Comparison of ENCODE assay signal across 15 cellular contexts in the genomic region with DNA sequence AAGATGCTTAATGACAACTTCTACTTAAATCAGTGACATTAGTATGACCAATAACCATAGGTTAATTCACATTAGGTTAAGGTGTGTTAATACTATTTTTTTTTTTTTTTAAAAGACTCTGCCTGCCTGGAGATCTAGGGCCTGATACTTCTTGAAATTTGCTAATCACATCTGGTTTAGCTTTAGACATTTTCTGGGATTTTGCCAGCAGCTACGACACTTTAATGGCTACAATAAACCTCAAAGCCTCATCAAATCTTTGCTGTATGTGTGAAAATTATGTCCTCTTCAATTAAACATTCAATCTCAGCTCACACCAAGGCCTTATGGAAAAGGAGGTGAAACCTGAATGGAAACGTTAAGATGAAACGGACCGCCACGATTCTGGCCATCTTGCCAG.
DNase-seq lines count a peak whose midpoint lies in the region; ATAC-seq, FAIRE-seq and TF ChIP-seq lines count a peak whose summit lies in the region.
"Had no signal": no experiment of that assay in that cellular context is flagged by ENCODE, and none has a peak within 500 bp of the region (broad histone marks: within the 10 kb centered on the region; RNA-seq: fewer than 3 reads in every experiment).

No MANE protein-coding gene starts in this region.

- FAIRE-seq in A549 (lab: Jason Lieb, UNC): peak; percentile 51
- FAIRE-seq: GM12892, GM19239, H1 had no signal

- TF ChIP-seq POLR2A in A549 (IDR thresholded peaks at IDR 0.05; ENCODE audit: low read length) (no peak), gastroesophageal sphincter (IDR thresholded peaks at IDR 0.05) (no peak)

- CTCF ChIA-PET in A549 (lab: Yijun Ruan, JAX): interaction anchor here (0.9 to 1.2 kb wide), 5 partner anchors 8 to 97 kb away, joined by 3 to 4 read pairs (median 3); no protein-coding TSS in a partner anchor

- TF ChIP-seq CTCF in A549 (IDR thresholded peaks at IDR 0.05) (no peak), gastroesophageal sphincter (IDR thresholded peaks at IDR 0.05) (no peak), GM13977 (IDR thresholded peaks at IDR 0.05; ENCODE audit: extremely low read depth, insufficient read depth, missing control alignments) (no peak)

- TF ChIP-seq RAD21 in A549 (conservative IDR thresholded peaks at IDR 0.05 in 1 of 2, IDR thresholded peaks at IDR 0.05 in 1 of 2): no peak

- H3K36me3 ChIP-seq in gastroesophageal sphincter: no peaks in the 10 kb centered on the region
- no peaks in the 10 kb centered on the region for H3K36me3 ChIP-seq in stomach smooth muscle (ENCODE audit: control insufficient read depth in 2 of 2, insufficient read depth in 2 of 2, low read length in 2 of 2)
- H3K36me3 ChIP-seq: BE2C, HAP-1 had no signal

- no peak overlapping the region for H3K4me3 Mint-ChIP-seq in activated T-helper 2 cell treated with anti-CD3 and anti-CD28 coated beads, Interferon-gamma antibody, Interleukin-2, Interleukin-4, amounts not matched to agents 10 μg/mL and 5 μg/mL and 100 μg/mL, durations not matched to agents 14 hours and 24 hours and 36 hours (ENCODE audit: low read depth)

- POLR2A ChIA-PET in A549 (lab: Yijun Ruan, JAX): no interaction called here

- H3K9ac ChIP-seq in stomach smooth muscle (ENCODE audit: low read length in 2 of 2): peak overlapping the region in 1 of 2 donors; percentile 31

- H3K9me3 ChIP-seq in A549: no peaks in the 10 kb centered on the region
- no peaks in the 10 kb centered on the region for H3K9me3 ChIP-seq in gastroesophageal sphincter
- no peaks in the 10 kb centered on the region for H3K9me3 ChIP-seq in stomach smooth muscle (ENCODE audit: control insufficient read depth in 2 of 2, low read length in 2 of 2)
- H3K9me3 ChIP-seq: BE2C, HAP-1 had no signal

- H3K36me3 Mint-ChIP-seq in activated T-helper 2 cell treated with anti-CD3 and anti-CD28 coated beads, Interferon-gamma antibody, Interleukin-2, Interleukin-4, amounts not matched to agents 10 μg/mL and 5 μg/mL and 100 μg/mL, durations not matched to agents 14 hours and 24 hours and 36 hours (ENCODE audit: low read depth): no peaks in the 10 kb centered on the region
- H3K36me3 Mint-ChIP-seq: CD4-positive, alpha-beta memory T cell had no signal

- no peak overlapping the region for H3K4me2 ChIP-seq in A549

- H3K27ac ChIP-seq in A549 (no peak overlapping the region), gastroesophageal sphincter (peak overlapping the region; percentile 80 to 81 (median 81)), stomach smooth muscle (ENCODE audit: low read length) (peak overlapping the region; percentile 80)
- H3K27ac ChIP-seq: C4-2B had no signal

- H3K4me3 ChIP-seq in A549 (no peak overlapping the region), gastroesophageal sphincter (no peak overlapping the region), stomach smooth muscle (ENCODE audit: low read length in 2 of 2) (no peak overlapping the region)
- H3K4me3 ChIP-seq: HAP-1 had no signal

- intact Hi-C loops in activated T-helper 2 cell treated with anti-CD3 and anti-CD28 coated beads, Interferon-gamma antibody, Interleukin-2, Interleukin-4, amounts not matched to agents 10 μg/mL and 5 μg/mL and 100 μg/mL, durations not matched to agents 14 hours and 24 hours and 36 hours (cut with micrococcal nuclease): no loop called here

- DNase-seq in A549 (ENCODE audit: low read depth in 1 of 2, low spot score in 1 of 2) (no peak), NCI-H69 (lab: John Stamatoyannopoulos, UW) (peak; percentile 22), SW 1271 (lab: John Stamatoyannopoulos, UW) (no peak), GM13977 (ENCODE audit: low spot score) (no peak)
- DNase-seq in activated T-helper 2 cell treated with anti-CD3 and anti-CD28 coated beads, Interferon-gamma antibody, Interleukin-2, Interleukin-4, amounts not matched to agents 10 μg/mL and 5 μg/mL and 100 μg/mL, durations not matched to agents 14 hours and 24 hours and 36 hours (ENCODE audit: low spot score): no peak
- DNase-seq: BE2C; CD4-positive, alpha-beta memory T cell; DMS79 had no signal

- H3K27me3 ChIP-seq in gastroesophageal sphincter (no peaks in the 10 kb centered on the region), stomach smooth muscle (ENCODE audit: control insufficient read depth in 1 of 2, insufficient read depth in 2 of 2, low read length in 2 of 2) (no peaks in the 10 kb centered on the region)
- H3K27me3 ChIP-seq: BE2C had no signal

- in situ Hi-C loops in GM13977 (cut with MboI; ENCODE audit: low pct_unique_long_range_greater_than_20kb, low sequenced_read_pairs, unreplicated experiment): no loop called here

- no peak overlapping the region for H3K27ac Mint-ChIP-seq in activated T-helper 2 cell treated with anti-CD3 and anti-CD28 coated beads, Interferon-gamma antibody, Interleukin-2, Interleukin-4, amounts not matched to agents 10 μg/mL and 5 μg/mL and 100 μg/mL, durations not matched to agents 14 hours and 24 hours and 36 hours
- H3K27ac Mint-ChIP-seq: CD4-positive, alpha-beta memory T cell had no signal

- ATAC-seq in A549 (no peak), gastroesophageal sphincter (no peak)

- no peaks in the 10 kb centered on the region for H3K4me1 Mint-ChIP-seq in activated T-helper 2 cell treated with anti-CD3 and anti-CD28 coated beads, Interferon-gamma antibody, Interleukin-2, Interleukin-4, amounts not matched to agents 10 μg/mL and 5 μg/mL and 100 μg/mL, durations not matched to agents 14 hours and 24 hours and 36 hours (ENCODE audit: low read depth)

- no peak for TF ChIP-seq EP300 in A549 (IDR thresholded peaks at IDR 0.05)
- TF ChIP-seq EP300 in gastroesophageal sphincter (IDR thresholded peaks at IDR 0.05): no peak

- no peaks in the 10 kb centered on the region for H3K9me3 Mint-ChIP-seq in activated T-helper 2 cell treated with anti-CD3 and anti-CD28 coated beads, Interferon-gamma antibody, Interleukin-2, Interleukin-4, amounts not matched to agents 10 μg/mL and 5 μg/mL and 100 μg/mL, durations not matched to agents 14 hours and 24 hours and 36 hours
- H3K9me3 Mint-ChIP-seq: CD4-positive, alpha-beta memory T cell had no signal

- H3K4me1 ChIP-seq in A549 (no peaks in the 10 kb centered on the region), gastroesophageal sphincter (peaks cover 0 to 58% (median 15%) of the 10 kb centered on the region in 3 donors), stomach smooth muscle (ENCODE audit: control insufficient read depth, insufficient read depth, low read length) (peaks cover 60% of the 10 kb centered on the region)
- H3K4me1 ChIP-seq: BE2C, HAP-1 had no signal

- no peaks in the 10 kb centered on the region for H3K27me3 Mint-ChIP-seq in activated T-helper 2 cell treated with anti-CD3 and anti-CD28 coated beads, Interferon-gamma antibody, Interleukin-2, Interleukin-4, amounts not matched to agents 10 μg/mL and 5 μg/mL and 100 μg/mL, durations not matched to agents 14 hours and 24 hours and 36 hours (ENCODE audit: low read depth)

- 93% methylated on average over 5 of the region's 5 CpGs for WGBS in A549 (ENCODE audit: missing lambda C conversion rate)
- WGBS in gastroesophageal sphincter (ENCODE audit: low coverage in 1 of 2), 2 donors: 49 to 77% methylated on average over 4 to 5 of the region's 5 CpGs

TF ChIP-seq in A549, 52 proteins besides CTCF, POLR2A, EP300 and RAD21:
- TF ChIP-seq ESRRA (IDR thresholded peaks at IDR 0.05; ENCODE audit: borderline replicate concordance, low read length) (no peak), ZSCAN20 (CRISPR knock-in tag; IDR thresholded peaks at IDR 0.05) (no peak)

Comparison
In these comparisons a context has a peak if more than half of its experiments do, and no peak if none do; other contexts are left out.
1. H3K27ac ChIP-seq: peak in gastroesophageal sphincter (4 of 4) and stomach smooth muscle (single experiment); none in A549 (0 of 2).